ENCODE assay signal across 1 cellular context in genomic region chr10:44966816-44967509, GRCh38.
A peak's percentile ranks its signal among the peaks of the same experiment; 100 is the strongest.
TF ChIP-seq lines count a peak whose summit lies in the region.

No MANE protein-coding gene starts in this region.

TF ChIP-seq in K562, 482 proteins besides CTCF, POLR2A, EP300 and RAD21:
- TF ChIP-seq ZNF639 (CRISPR knock-in tag; conservative IDR thresholded peaks at IDR 0.05 in 1 of 2, IDR thresholded peaks at IDR 0.05 in 1 of 2): peak in 1 of 2 experiments; percentile 39; a peak in 1 of 4 replicates
- no peak for TF ChIP-seq TAF15 (IDR thresholded peaks at IDR 0.05; ENCODE audit: low read depth, low read length)
TF ChIP-seq in K562: peak in this region for 1.
